27 cellular contexts compared by ENCODE assay signal in the genomic region with DNA sequence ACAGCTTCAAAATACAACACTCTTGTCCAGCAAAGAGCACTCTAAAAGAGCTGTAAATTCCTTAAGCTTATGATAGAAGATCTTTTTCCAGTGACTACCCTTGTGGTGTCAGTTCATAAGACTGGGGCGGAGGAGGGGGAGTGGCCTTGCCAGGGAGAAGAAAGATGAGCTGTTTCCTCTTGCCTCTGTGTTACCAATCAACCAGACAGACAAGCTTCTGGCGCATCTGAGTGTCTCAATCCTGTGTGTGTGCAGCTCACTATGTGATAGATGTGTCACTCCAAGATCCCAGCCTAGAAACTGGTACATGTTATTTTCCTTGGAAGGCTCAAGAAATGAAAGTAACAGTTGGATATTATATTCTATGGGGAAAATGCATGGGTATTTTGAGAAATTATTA.
DNase-seq lines count a peak whose midpoint lies in the region; ATAC-seq and TF ChIP-seq lines count a peak whose summit lies in the region.
"Had no signal": no experiment of that assay in that cellular context is flagged by ENCODE, and none has a peak within 500 bp of the region (broad histone marks: within the 10 kb centered on the region; RNA-seq: fewer than 3 reads in every experiment).

No MANE protein-coding gene starts in this region.

- DNase-seq in Daoy (ENCODE audit: low read depth) = peak; percentile 31
- peak; percentile 8 for DNase-seq in KBM-7
- DNase-seq in NCI-H446 (lab: John Stamatoyannopoulos, UW) = no peak
- DNase-seq in iPS-NIHi7 (ENCODE audit: extremely low spot score) = no peak
- DNase-seq: CD4-positive, CD25-positive, alpha-beta regulatory T cell; cerebellar nuclear complex; heart right ventricle; left lung; NCI-H1092 treated with DMSO at 0.1 percent for 48 hours; NCI-H2029; NCI-H2227 treated with DMSO at 0.1 percent for 48 hours; NCI-H774; pancreas; spleen; stomach had no signal

- H3K9me3 ChIP-seq in mesodermal cell (ENCODE audit: control insufficient read depth, low read length) = peaks cover 5% of the 10 kb centered on the region
- H3K9me3 ChIP-seq: pancreas had no signal

- WGBS in mesodermal cell (ENCODE audit: insufficient coverage in 2 of 2), 2 experiments = 80 to 88% methylated on average over 1 to 2 of the region's 2 CpGs

- no peak for ATAC-seq in GM18861 (IDR thresholded peaks at IDR 0.05; ENCODE audit: unreplicated experiment)
- ATAC-seq: activated T-helper 17 cell treated with anti-CD3 and anti-CD28 coated beads, Interleukin-2, amount 50 U/mL, for 72 hours; heart right ventricle; left lung; natural killer cell treated with Interleukin-12 subunit alpha and Interleukin-12 subunit beta and Interleukin-15 and Interleukin-18, amount 100 ng/mL, for 72 hours had no signal

- H3K4me3 Mint-ChIP-seq in brain = peak overlapping the region in 1 of 5 experiments; percentile 4
- H3K4me3 Mint-ChIP-seq: activated naive CD8-positive, alpha-beta T cell; activated T-helper 17 cell treated with anti-CD3 and anti-CD28 coated beads, Interleukin-2, amount 50 U/mL, for 72 hours; CD4-positive, CD25-positive, alpha-beta regulatory T cell; natural killer cell treated with Interleukin-12 subunit alpha and Interleukin-12 subunit beta and Interleukin-15 and Interleukin-18, amount 100 ng/mL, for 72 hours; T-helper 1 cell treated with Interleukin-12 subunit alpha and Interleukin-12 subunit beta and Interleukin-4 antibody, amounts not matched to agents 30 μg/mL and 1 μg/mL, for 36 hours had no signal

- H3K27me3 Mint-ChIP-seq in brain = peaks cover 2% of the 10 kb centered on the region
- H3K27me3 Mint-ChIP-seq: activated naive CD8-positive, alpha-beta T cell; activated T-helper 17 cell treated with anti-CD3 and anti-CD28 coated beads, Interleukin-2, amount 50 U/mL, for 72 hours; CD4-positive, CD25-positive, alpha-beta regulatory T cell; natural killer cell treated with Interleukin-12 subunit alpha and Interleukin-12 subunit beta and Interleukin-15 and Interleukin-18, amount 100 ng/mL, for 72 hours had no signal

- peaks cover 19 to 32% (median 25%) of the 10 kb centered on the region in 5 experiments for H3K9me3 Mint-ChIP-seq in brain

- peak overlapping the region in 3 of 5 experiments; percentile 8 to 87 (median 35) for H3K27ac Mint-ChIP-seq in brain
- H3K27ac Mint-ChIP-seq: activated naive CD8-positive, alpha-beta T cell; activated T-helper 17 cell treated with anti-CD3 and anti-CD28 coated beads, Interleukin-2, amount 50 U/mL, for 72 hours; CD4-positive, CD25-positive, alpha-beta regulatory T cell; natural killer cell treated with Interleukin-12 subunit alpha and Interleukin-12 subunit beta and Interleukin-15 and Interleukin-18, amount 100 ng/mL, for 72 hours; T-helper 1 cell treated with Interleukin-12 subunit alpha and Interleukin-12 subunit beta and Interleukin-4 antibody, amounts not matched to agents 30 μg/mL and 1 μg/mL, for 36 hours had no signal

- in situ Hi-C loops in KBM-7 (cut with MboI; ENCODE audit: low pct_unique_long_range_greater_than_20kb, low sequenced_read_pairs) = no loop called here

- H3K36me3 Mint-ChIP-seq in brain = peaks cover 22% of the 10 kb centered on the region

- no peak for TF ChIP-seq CTCF in brain (conservative IDR thresholded peaks at IDR 0.05)

- H3K4me3 ChIP-seq in mesodermal cell (ENCODE audit: extremely low read depth, insufficient read depth, low read length, poor library complexity, severe bottlenecking) = no peak overlapping the region
- H3K4me3 ChIP-seq: dorsolateral prefrontal cortex, heart right ventricle, left lung, pancreas, right atrium auricular region, spleen, stomach, tibial nerve had no signal

- H3K4me1 ChIP-seq in mesodermal cell (ENCODE audit: control insufficient read depth, insufficient read depth, low read length, poor library complexity, severe bottlenecking) = peaks cover 22% of the 10 kb centered on the region
- H3K4me1 ChIP-seq: heart right ventricle, left lung, pancreas, right atrium auricular region, stomach, tibial nerve had no signal

- peak overlapping the region; percentile 68 for H3K27ac ChIP-seq in mesodermal cell (ENCODE audit: low read depth, low read length, severe bottlenecking)
- H3K27ac ChIP-seq: heart right ventricle, KMS-11, left lung, pancreas, right atrium auricular region, spleen, stomach, tibial nerve, VCaP had no signal

- H3K36me3 ChIP-seq in mesodermal cell (ENCODE audit: control insufficient read depth, insufficient read depth, low read length) = no peaks in the 10 kb centered on the region
- H3K36me3 ChIP-seq: pancreas, right atrium auricular region, tibial nerve had no signal

- peaks cover 28% of the 10 kb centered on the region for H3K4me1 Mint-ChIP-seq in brain

Comparison
In these comparisons a context has a peak if more than half of its experiments do, and no peak if none do; other contexts are left out.
1. DNase-seq: peak in Daoy (single experiment) and KBM-7 (single experiment); none in NCI-H446 (0 of 2) and iPS-NIHi7 (single experiment).